Comparison of ENCODE assay signal across 8 cellular contexts in genomic region chr5:157502143-157502647, GRCh38. TPM values are rescaled to one million over a fixed set of nuclear protein-coding genes. Genes with fewer than 3 reads are reported as not detected.
DNase-seq lines count a peak whose midpoint lies in the region; ATAC-seq and TF ChIP-seq lines count a peak whose summit lies in the region.

No MANE protein-coding gene starts in this region.

- no peaks in the 10 kb centered on the region for H3K9me3 Mint-ChIP-seq in activated naive CD8-positive, alpha-beta T cell treated with anti-CD3 and anti-CD28 coated beads, Interleukin-2, amount 50 U/mL, for 24 hours
- no peaks in the 10 kb centered on the region for H3K9me3 Mint-ChIP-seq in activated naive CD8-positive, alpha-beta T cell treated with anti-CD3 and anti-CD28 coated beads for 36 hours

- H3K27ac ChIP-seq in thymus (ENCODE audit: low read depth): peak overlapping the region; percentile 48

- no peak for DNase-seq in activated naive CD8-positive, alpha-beta T cell treated with anti-CD3 and anti-CD28 coated beads, Interleukin-2, amount 50 U/mL, for 24 hours
- DNase-seq in activated naive CD8-positive, alpha-beta T cell treated with anti-CD3 and anti-CD28 coated beads for 36 hours: no peak
- no peak for DNase-seq in HK-2 (ENCODE audit: unreplicated experiment)
- DNase-seq in H4 (ENCODE audit: low spot score): no peak
- DNase-seq in SW480 (ENCODE audit: low spot score): no peak

- H3K27ac Mint-ChIP-seq in activated naive CD8-positive, alpha-beta T cell treated with anti-CD3 and anti-CD28 coated beads, Interleukin-2, amount 50 U/mL, for 24 hours: peak overlapping the region; percentile 62
- H3K27ac Mint-ChIP-seq in activated naive CD8-positive, alpha-beta T cell treated with anti-CD3 and anti-CD28 coated beads for 36 hours: no peak overlapping the region

- 25% methylated on average over 8 of the region's 8 CpGs for WGBS in thymus

- no peaks in the 10 kb centered on the region for H3K27me3 Mint-ChIP-seq in activated naive CD8-positive, alpha-beta T cell treated with anti-CD3 and anti-CD28 coated beads, Interleukin-2, amount 50 U/mL, for 24 hours
- H3K27me3 Mint-ChIP-seq in activated naive CD8-positive, alpha-beta T cell treated with anti-CD3 and anti-CD28 coated beads for 36 hours: peaks cover 4% of the 10 kb centered on the region

- 0 out of 2 replicates have a peak, but pooled peaks have one; percentile 20 for TF ChIP-seq POLR2A in Raji (IDR thresholded peaks at IDR 0.05; ENCODE audit: insufficient read depth, low read depth, low read length)

- no peaks in the 10 kb centered on the region for H3K27me3 ChIP-seq in thymus (ENCODE audit: control insufficient read depth, insufficient read depth)

- peaks cover 4% of the 10 kb centered on the region for H3K4me1 ChIP-seq in thymus (ENCODE audit: control insufficient read depth, insufficient read depth, low read length)

- H3K4me1 Mint-ChIP-seq in activated naive CD8-positive, alpha-beta T cell treated with anti-CD3 and anti-CD28 coated beads, Interleukin-2, amount 50 U/mL, for 24 hours: peaks cover 35% of the 10 kb centered on the region
- H3K4me1 Mint-ChIP-seq in activated naive CD8-positive, alpha-beta T cell treated with anti-CD3 and anti-CD28 coated beads for 36 hours: no peaks in the 10 kb centered on the region

- no peak overlapping the region for H3K4me3 ChIP-seq in thymus (ENCODE audit: low read length)

- no peaks in the 10 kb centered on the region for H3K9me3 ChIP-seq in thymus (ENCODE audit: control insufficient read depth)

- H3K36me3 Mint-ChIP-seq in activated naive CD8-positive, alpha-beta T cell treated with anti-CD3 and anti-CD28 coated beads, Interleukin-2, amount 50 U/mL, for 24 hours (ENCODE audit: low read depth): peaks cover 18% of the 10 kb centered on the region
- H3K36me3 Mint-ChIP-seq in activated naive CD8-positive, alpha-beta T cell treated with anti-CD3 and anti-CD28 coated beads for 36 hours: no peaks in the 10 kb centered on the region

- ATAC-seq in activated naive CD8-positive, alpha-beta T cell treated with anti-CD3 and anti-CD28 coated beads, Interleukin-2, amount 50 U/mL, for 24 hours: no peak
- peak; percentile 82 for ATAC-seq in HG02981 (IDR thresholded peaks at IDR 0.05; ENCODE audit: unreplicated experiment)

- no peak overlapping the region for H3K4me3 Mint-ChIP-seq in activated naive CD8-positive, alpha-beta T cell treated with anti-CD3 and anti-CD28 coated beads, Interleukin-2, amount 50 U/mL, for 24 hours
- H3K4me3 Mint-ChIP-seq in activated naive CD8-positive, alpha-beta T cell treated with anti-CD3 and anti-CD28 coated beads for 36 hours: no peak overlapping the region

- no peaks in the 10 kb centered on the region for H3K36me3 ChIP-seq in thymus (ENCODE audit: control insufficient read depth, insufficient read depth)

RNA-seq across cellular contexts. Expression of gene NIPAL4, which starts 42.2 kb away (rescaled TPM):
- total RNA-seq in activated naive CD8-positive, alpha-beta T cell treated with anti-CD3 and anti-CD28 coated beads for 36 hours: under 1 TPM; 0.60 to 0.64 TPM
- 6.1 TPM for polyA plus RNA-seq in thymus
- not detected in 2 replicates for total RNA-seq in H4 (2014; rRNA removed; shearing (Covaris generic))
